ENCODE assay signal across 8 cellular contexts in the genomic region with DNA sequence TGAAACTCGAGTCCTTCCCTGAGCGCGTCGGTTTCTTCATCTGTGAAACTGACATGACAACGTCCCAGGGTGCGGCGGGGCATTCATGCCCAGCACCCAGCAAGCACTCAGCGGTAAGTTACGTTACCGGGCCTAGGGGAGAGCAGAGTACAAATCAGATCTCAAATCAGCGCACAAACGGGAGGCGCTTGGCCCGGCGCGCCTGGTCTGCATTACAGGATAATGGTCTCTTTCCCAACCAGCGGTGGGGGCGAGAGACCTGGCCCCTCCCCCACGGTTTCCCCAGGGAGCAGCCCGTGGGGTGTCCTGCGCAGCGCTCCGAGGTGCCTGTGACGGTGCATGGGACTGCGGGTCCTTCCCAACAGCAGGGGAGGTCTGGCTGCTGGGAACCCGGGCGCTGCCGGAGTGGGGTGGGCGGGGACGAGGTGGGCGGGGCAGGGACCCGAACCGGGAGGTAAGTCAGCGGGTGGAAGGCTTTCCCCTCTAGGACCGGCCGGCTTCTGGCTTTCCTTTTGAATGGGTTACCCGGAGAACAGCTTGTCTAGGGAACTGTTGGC. TPM values are rescaled to one million over a fixed set of nuclear protein-coding genes. Genes with fewer than 3 reads are reported as not detected.
DNase-seq lines count a peak whose midpoint lies in the region; ATAC-seq and TF ChIP-seq lines count a peak whose summit lies in the region.

No MANE protein-coding gene starts in this region.

- H3K4me1 ChIP-seq in gastroesophageal sphincter (peaks cover 0 to 87% (median 20%) of the 10 kb centered on the region in 3 donors), trophoblast cell (ENCODE audit: control insufficient read depth in 1 of 2, insufficient read depth in 2 of 2, low read length in 2 of 2) (peaks cover 18 to 31% of the 10 kb centered on the region in 2 experiments)

- H2BK5ac ChIP-seq in trophoblast cell (ENCODE audit: low read depth, low read length, poor library complexity): no peak overlapping the region

- peak overlapping the region; percentile 54 to 95 for H3K4me3 ChIP-seq in gastroesophageal sphincter
- peak overlapping the region; percentile 78 for H3K4me3 ChIP-seq in trophoblast cell (ENCODE audit: low read depth, low read length)

- no peak overlapping the region for H3K27ac Mint-ChIP-seq in T-helper 2 cell treated with Interferon-gamma antibody and Interleukin-4, amounts not matched to agents 5 μg/mL and 100 μg/mL, for 36 hours

- H3K27me3 Mint-ChIP-seq in T-helper 2 cell treated with Interferon-gamma antibody and Interleukin-4, amounts not matched to agents 5 μg/mL and 100 μg/mL, for 36 hours (ENCODE audit: low read depth): peaks cover 56% of the 10 kb centered on the region

- ATAC-seq in gastroesophageal sphincter (no peak), HG03196 (IDR thresholded peaks at IDR 0.05; ENCODE audit: unreplicated experiment) (no peak)

- no peak overlapping the region for H4K8ac ChIP-seq in trophoblast cell (ENCODE audit: low read depth, low read length)

- 0% methylated on average over 2 of the region's 37 CpGs; no CpG with 5 or more reads in 1 of the 2 donors for WGBS in gastroesophageal sphincter (ENCODE audit: low coverage in 1 of 2), 2 donors
- WGBS in trophoblast cell (ENCODE audit: extremely low coverage, insufficient coverage, insufficient read length): no CpG with 5 or more reads among the region's 37 CpGs

- H2BK120ac ChIP-seq in trophoblast cell (ENCODE audit: insufficient read depth, low read length, poor library complexity): no peak overlapping the region

- no peak overlapping the region for H2AK5ac ChIP-seq in trophoblast cell (ENCODE audit: low read length)

- H3K23ac ChIP-seq in trophoblast cell (ENCODE audit: low read length): no peak overlapping the region

- H3K4me3 Mint-ChIP-seq in T-helper 2 cell treated with Interferon-gamma antibody and Interleukin-4, amounts not matched to agents 5 μg/mL and 100 μg/mL, for 36 hours: peak overlapping the region; percentile 10

- H3K36me3 ChIP-seq in gastroesophageal sphincter (no peaks in the 10 kb centered on the region), trophoblast cell (ENCODE audit: control insufficient read depth in 1 of 2, insufficient read depth in 2 of 2, low read length in 2 of 2) (no peaks in the 10 kb centered on the region)

- no peaks in the 10 kb centered on the region for H3K9me3 Mint-ChIP-seq in T-helper 2 cell treated with Interferon-gamma antibody and Interleukin-4, amounts not matched to agents 5 μg/mL and 100 μg/mL, for 36 hours

- no peak for TF ChIP-seq POLR2A in gastroesophageal sphincter (IDR thresholded peaks at IDR 0.05)

- peaks cover 4% of the 10 kb centered on the region for H3K79me2 ChIP-seq in trophoblast cell (ENCODE audit: control insufficient read depth, insufficient read depth, low read length, poor library complexity)

- H3K4me2 ChIP-seq in trophoblast cell (ENCODE audit: low read length): peak overlapping the region; percentile 90

- H3K14ac ChIP-seq in trophoblast cell (ENCODE audit: low read length): no peak overlapping the region

- no peaks in the 10 kb centered on the region for H3K9me3 ChIP-seq in gastroesophageal sphincter
- H3K9me3 ChIP-seq in trophoblast cell (ENCODE audit: insufficient read depth, low read depth, low read length): no peaks in the 10 kb centered on the region

- H3K27ac ChIP-seq in gastroesophageal sphincter (peak overlapping the region in 3 of 4 donors; percentile 91 to 93 (median 92)), trophoblast cell (ENCODE audit: low read depth, low read length) (no peak overlapping the region)

- H2AFZ ChIP-seq in trophoblast cell (ENCODE audit: insufficient read depth, low read length, poor library complexity): no peak overlapping the region

- H3K4me1 Mint-ChIP-seq in T-helper 2 cell treated with Interferon-gamma antibody and Interleukin-4, amounts not matched to agents 5 μg/mL and 100 μg/mL, for 36 hours (ENCODE audit: low read depth): peaks cover 14% of the 10 kb centered on the region

- peaks cover 12% of the 10 kb centered on the region for H3K79me1 ChIP-seq in trophoblast cell (ENCODE audit: low read length)

- no peak overlapping the region for H2BK12ac ChIP-seq in trophoblast cell (ENCODE audit: low read length)

- TF ChIP-seq CTCF in GM13977 (IDR thresholded peaks at IDR 0.05; ENCODE audit: extremely low read depth, insufficient read depth, missing control alignments) (no peak), gastroesophageal sphincter (IDR thresholded peaks at IDR 0.05) (no peak)

- H4K12ac ChIP-seq in trophoblast cell (ENCODE audit: low read depth, low read length): no peak overlapping the region

- H3K36me3 Mint-ChIP-seq in T-helper 2 cell treated with Interferon-gamma antibody and Interleukin-4, amounts not matched to agents 5 μg/mL and 100 μg/mL, for 36 hours (ENCODE audit: low read depth): no peaks in the 10 kb centered on the region

- no peak overlapping the region for H4K91ac ChIP-seq in trophoblast cell (ENCODE audit: low read depth, low read length)

- H3K4ac ChIP-seq in trophoblast cell (ENCODE audit: low read depth, low read length): no peak overlapping the region

- H3K9ac ChIP-seq in trophoblast cell (ENCODE audit: low read length): no peak overlapping the region

- H3K27me3 ChIP-seq in gastroesophageal sphincter (no peaks in the 10 kb centered on the region), trophoblast cell (ENCODE audit: insufficient read depth, low read length) (no peaks in the 10 kb centered on the region)

- in situ Hi-C loops in GM13977 (cut with MboI; ENCODE audit: low pct_unique_long_range_greater_than_20kb, low sequenced_read_pairs, unreplicated experiment): no loop called here

- TF ChIP-seq EP300 in gastroesophageal sphincter (IDR thresholded peaks at IDR 0.05): no peak

- DNase-seq in GM13977 (ENCODE audit: low spot score): peak; percentile 47
- DNase-seq in T-helper 2 cell treated with Interferon-gamma antibody and Interleukin-4, amounts not matched to agents 5 μg/mL and 100 μg/mL, for 36 hours (ENCODE audit: low spot score): no peak
- DNase-seq in trophoblast cell: peak; percentile 28 to 34
- no peak for DNase-seq in GM19238 (ENCODE audit: insufficient read length, low spot score)
- DNase-seq in CD1c-positive myeloid dendritic cell (ENCODE audit: extremely low spot score): no peak
- DNase-seq in NCI-H128 (lab: John Stamatoyannopoulos, UW; ENCODE audit: unreplicated experiment): no peak

- H3K18ac ChIP-seq in trophoblast cell (ENCODE audit: low read length): peak overlapping the region; percentile 47

RNA-seq across cellular contexts. Expression of gene TMEM51, which starts 1.0 kb away (rescaled TPM):
- 10 to 100 TPM; 12.6 to 34.7 (median 17.7) TPM for total RNA-seq in gastroesophageal sphincter
- polyA plus RNA-seq in trophoblast cell (2013): 17.2 and 18.7 TPM in 2 replicates

Comparison
In these comparisons a context has a peak if more than half of its experiments do, and no peak if none do; other contexts are left out.
1. DNase-seq: peak in GM13977 (single experiment) and trophoblast cell (2 of 2); none in T-helper 2 cell treated with Interferon-gamma antibody and Interleukin-4, amounts not matched to agents 5 μg/mL and 100 μg/mL, for 36 hours (single experiment), GM19238 (single experiment), CD1c-positive myeloid dendritic cell (single experiment) and NCI-H128 (single experiment).